ENCODE assay signal across 1 cellular context in genomic region chr2:113136828-113137775, GRCh38.
A peak's percentile ranks its signal among the peaks of the same experiment; 100 is the strongest.
TF ChIP-seq lines count a peak whose summit lies in the region.

No MANE protein-coding gene starts in this region.

TF ChIP-seq in HepG2, 621 proteins besides CTCF, POLR2A, EP300 and RAD21:
- TF ChIP-seq ZNF232 (CRISPR knock-in tag; IDR thresholded peaks at IDR 0.05; ENCODE audit: borderline replicate concordance) (peak; percentile 25; the same call in 1 of the 2 replicates), GATAD2A (CRISPR knock-in tag; IDR thresholded peaks at IDR 0.05) (peak; percentile 46; the same call in 1 of the 2 replicates), MAFF (IDR thresholded peaks at IDR 0.05; ENCODE audit: low read depth, low read length) (peak; percentile 93), MAFK (conservative IDR thresholded peaks at IDR 0.05 in 1 of 2, IDR thresholded peaks at IDR 0.05 in 1 of 2; ENCODE audit: low read length in 2 of 2) (peak; percentile 95), SMAD3 (CRISPR knock-in tag; IDR thresholded peaks at IDR 0.05) (no peak), IRF9 (CRISPR knock-in tag; IDR thresholded peaks at IDR 0.05; ENCODE audit: borderline replicate concordance) (0 out of 2 replicates have a peak, but pooled peaks have one; percentile 42), SMC3 (IDR thresholded peaks at IDR 0.05; ENCODE audit: low read length) (peak; percentile 95), FOXA3 (CRISPR knock-in tag; IDR thresholded peaks at IDR 0.05) (no peak), ZNF761 (CRISPR knock-in tag; conservative IDR thresholded peaks at IDR 0.05) (no peak), ERF (CRISPR knock-in tag; IDR thresholded peaks at IDR 0.05) (0 out of 2 replicates have a peak, but pooled peaks have one; percentile 33), PBX2 (CRISPR knock-in tag; IDR thresholded peaks at IDR 0.05) (no peak), EEA1 (CRISPR knock-in tag; IDR thresholded peaks at IDR 0.05; ENCODE audit: borderline replicate concordance) (no peak), ZNF432 (CRISPR knock-in tag; IDR thresholded peaks at IDR 0.05; ENCODE audit: borderline replicate concordance) (no peak), CHD4 (IDR thresholded peaks at IDR 0.05; ENCODE audit: borderline replicate concordance, low read length) (no peak), ZSCAN9 (CRISPR knock-in tag; IDR thresholded peaks at IDR 0.05; ENCODE audit: borderline replicate concordance) (peak; percentile 71; the same call in 1 of the 2 replicates), NR2F1 (CRISPR knock-in tag; IDR thresholded peaks at IDR 0.05) (peak in 1 of 2 experiments; percentile 27; a peak in 1 of 4 replicates), STAG1 (CRISPR knock-in tag; IDR thresholded peaks at IDR 0.05) (peak; percentile 84), DNMT1 (CRISPR knock-in tag; IDR thresholded peaks at IDR 0.05) (no peak), GATAD1 (CRISPR knock-in tag; IDR thresholded peaks at IDR 0.05) (no peak), HMGXB4 (CRISPR knock-in tag; IDR thresholded peaks at IDR 0.05; ENCODE audit: borderline replicate concordance in 1 of 2, low read depth in 1 of 2) (0 out of 4 replicates have a peak, but pooled peaks of 1 of the 2 experiments have one; percentile 20), HMGXB3 (CRISPR knock-in tag; IDR thresholded peaks at IDR 0.05; ENCODE audit: borderline replicate concordance) (0 out of 2 replicates have a peak, but pooled peaks have one; percentile 26), HDAC1 (CRISPR knock-in tag; IDR thresholded peaks at IDR 0.05) (peak; percentile 17; the same call in 1 of the 2 replicates), ZNF614 (CRISPR knock-in tag; IDR thresholded peaks at IDR 0.05; ENCODE audit: borderline replicate concordance) (0 out of 2 replicates have a peak, but pooled peaks have one; percentile 29), ZBTB2 (CRISPR knock-in tag; IDR thresholded peaks at IDR 0.05; ENCODE audit: low read depth) (no peak), ZNF441 (CRISPR knock-in tag; IDR thresholded peaks at IDR 0.05; ENCODE audit: borderline replicate concordance) (no peak), ZNF570 (CRISPR knock-in tag; IDR thresholded peaks at IDR 0.05; ENCODE audit: borderline replicate concordance) (no peak), HNRNPH1 (optimal IDR thresholded peaks at IDR 0.05; ENCODE audit: low read depth, low read length) (no peak), DNMT3B (CRISPR knock-in tag; conservative IDR thresholded peaks at IDR 0.05) (no peak), ZNF317 (CRISPR knock-in tag; IDR thresholded peaks at IDR 0.05) (0 out of 2 replicates have a peak, but pooled peaks have one; percentile 37), FOXA1 (IDR thresholded peaks at IDR 0.05) (no peak), FOXA1 (CRISPR knock-in tag; IDR thresholded peaks at IDR 0.05) (0 out of 2 replicates have a peak, but pooled peaks have one; percentile 19), CREB3 (CRISPR knock-in tag; IDR thresholded peaks at IDR 0.05) (no peak), THAP11 (CRISPR knock-in tag; IDR thresholded peaks at IDR 0.05) (peak; percentile 31; the same call in 1 of the 2 replicates), ZNF44 (CRISPR knock-in tag; IDR thresholded peaks at IDR 0.05) (no peak)
